ENCODE assay signal across 6 cellular contexts in the genomic region with DNA sequence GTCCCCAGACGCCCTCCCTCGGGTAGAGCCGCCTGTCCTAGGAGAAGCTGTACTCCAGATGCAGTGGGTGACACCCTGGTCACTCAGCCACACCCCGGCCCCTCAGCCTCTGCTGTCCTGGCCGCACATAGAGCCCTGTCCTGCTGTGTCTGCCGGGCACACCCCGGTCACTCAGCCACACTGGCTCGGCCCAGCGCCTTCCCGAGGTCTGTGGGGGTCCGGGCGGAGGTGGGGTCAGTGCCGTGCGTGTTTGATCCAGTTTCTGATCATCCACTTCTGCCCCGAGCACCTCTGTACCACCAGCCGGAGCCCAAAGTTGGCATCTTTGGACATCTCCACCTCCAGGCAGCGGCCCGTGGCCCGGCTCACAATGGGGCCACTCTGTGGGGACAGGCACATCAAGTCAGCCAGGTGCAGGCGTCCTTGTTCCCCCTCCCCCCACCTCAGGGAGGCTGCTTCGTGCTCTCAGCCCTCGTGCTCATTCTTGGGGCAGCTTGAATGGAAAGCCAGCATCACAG.
"Had no signal": no experiment of that assay in that cellular context is flagged by ENCODE, and none has a peak within 500 bp of the region (broad histone marks: within the 10 kb centered on the region; RNA-seq: fewer than 3 reads in every experiment).

No MANE protein-coding gene starts in this region.

- H3K4me3 Mint-ChIP-seq: HFFc6, IgD-negative memory B cell had no signal

- DNase-seq: GOT3, H7, HFFc6 had no signal

- ATAC-seq: HCT116, HepG2 had no signal

- H3K27ac Mint-ChIP-seq: HFFc6, IgD-negative memory B cell had no signal

- H3K4me1 Mint-ChIP-seq: IgD-negative memory B cell had no signal

- H3K36me3 Mint-ChIP-seq: IgD-negative memory B cell had no signal
